In the genomic region with DNA sequence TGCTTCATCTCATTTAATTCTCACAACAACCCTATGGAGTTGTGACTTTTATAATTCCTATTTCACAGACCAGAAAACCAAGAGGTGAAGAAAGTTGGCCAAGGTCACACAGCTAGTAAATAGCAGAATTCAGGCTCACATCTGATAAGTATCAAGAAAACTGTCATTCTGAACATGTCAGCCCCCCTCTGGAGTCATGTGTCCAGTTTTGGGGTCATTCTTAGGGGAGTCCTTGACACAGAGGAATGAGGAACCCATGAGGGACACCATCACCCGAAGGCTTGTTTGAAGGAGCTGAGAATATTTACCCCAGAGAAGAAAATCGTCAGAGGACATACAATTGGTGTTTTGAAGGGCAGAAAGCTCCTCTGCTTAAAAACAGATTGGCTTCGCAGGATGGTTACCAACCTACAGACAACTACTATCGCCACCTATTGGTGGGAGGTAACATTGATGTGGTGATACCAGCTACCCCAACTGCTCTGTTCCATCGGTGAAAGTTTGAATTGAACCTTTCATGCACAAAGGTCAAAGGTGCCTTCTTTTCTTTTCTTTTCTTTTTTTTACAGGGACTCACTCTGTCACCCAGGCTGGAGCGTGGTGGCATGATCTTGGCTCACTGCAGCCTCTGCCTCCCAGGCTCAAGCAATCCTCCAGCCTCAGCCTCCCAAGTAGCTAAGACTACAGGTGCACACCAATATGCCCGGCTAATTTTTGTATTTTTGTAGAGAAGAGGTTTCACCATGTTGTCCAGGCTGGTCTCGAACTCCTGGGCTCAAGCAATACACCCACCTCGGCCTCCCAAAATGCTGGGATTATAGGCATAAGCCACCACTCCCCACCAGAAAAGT, we compare ENCODE assay signal across 8 cellular contexts. TPM values are rescaled to one million over a fixed set of nuclear protein-coding genes. Genes with fewer than 3 reads are reported as not detected.
A peak's percentile ranks its signal among the peaks of the same experiment; 100 is the strongest.
DNase-seq lines count a peak whose midpoint lies in the region; ATAC-seq and TF ChIP-seq lines count a peak whose summit lies in the region.

No MANE protein-coding gene starts in this region.

- no peaks in the 10 kb centered on the region for H3K36me3 Mint-ChIP-seq in activated naive CD8-positive, alpha-beta T cell treated with anti-CD3 and anti-CD28 coated beads, Interleukin-2, amount 10 ng/mL, durations not matched to agents 7 days and 5 days

- POLR2A ChIA-PET in activated naive CD8-positive, alpha-beta T cell treated with anti-CD3 and anti-CD28 coated beads, Interleukin-2, amount 10 ng/mL, durations not matched to agents 7 days and 5 days (lab: Charles Lee), result interaction anchor here (0.7 to 1.1 kb wide), 6 partner anchors 22 to 172 kb away, joined by 3 to 7 read pairs (median 4); a partner anchor contains a TSS

- intact Hi-C loops in gastrocnemius medialis (cut with DNase I; ENCODE audit: low total_unique reads), result no loop called here

- peak overlapping the region; percentile 82 for H3K27ac Mint-ChIP-seq in activated naive CD8-positive, alpha-beta T cell treated with anti-CD3 and anti-CD28 coated beads, Interleukin-2, amount 10 ng/mL, durations not matched to agents 7 days and 5 days

- H3K9me3 ChIP-seq in right atrium auricular region, result no peaks in the 10 kb centered on the region
- H3K9me3 ChIP-seq in gastrocnemius medialis, result no peaks in the 10 kb centered on the region

- H3K4me1 ChIP-seq in right atrium auricular region (no peaks in the 10 kb centered on the region), gastrocnemius medialis (peaks cover 0 to 5% of the 10 kb centered on the region in 2 donors)

- DNase-seq in MV-4-11 (lab: John Stamatoyannopoulos, UW) (peak; percentile 56), SK-MEL-5 (ENCODE audit: low read depth, low spot score) (peak; percentile 78), right atrium auricular region (ENCODE audit: low spot score) (no peak), gastrocnemius medialis (no peak), GOT3 (lab: John Stamatoyannopoulos, UW) (no peak)
- DNase-seq in activated naive CD8-positive, alpha-beta T cell treated with anti-CD3 and anti-CD28 coated beads, Interleukin-2, amount 10 ng/mL, durations not matched to agents 7 days and 5 days, result no peak

- no peaks in the 10 kb centered on the region for H3K27me3 ChIP-seq in right atrium auricular region
- peaks cover 0 to 5% (median 0%) of the 10 kb centered on the region in 3 donors for H3K27me3 ChIP-seq in gastrocnemius medialis

- ATAC-seq in activated naive CD8-positive, alpha-beta T cell treated with anti-CD3 and anti-CD28 coated beads, Interleukin-2, amount 10 ng/mL, durations not matched to agents 7 days and 5 days (ENCODE audit: low read depth), result peak; percentile 99
- ATAC-seq in gastrocnemius medialis, result peak in 1 of 2 donors; percentile 53
- no peak for ATAC-seq in HG02840 (IDR thresholded peaks at IDR 0.05; ENCODE audit: low FRiP score, unreplicated experiment)

- peak overlapping the region; percentile 22 for H3K4me3 Mint-ChIP-seq in activated naive CD8-positive, alpha-beta T cell treated with anti-CD3 and anti-CD28 coated beads, Interleukin-2, amount 10 ng/mL, durations not matched to agents 7 days and 5 days

- no peak for TF ChIP-seq POLR2A in gastrocnemius medialis (IDR thresholded peaks at IDR 0.05)

- no peak overlapping the region for H3K4me3 ChIP-seq in right atrium auricular region
- H3K4me3 ChIP-seq in gastrocnemius medialis, result no peak overlapping the region

- peaks cover 8% of the 10 kb centered on the region for H3K27me3 Mint-ChIP-seq in activated naive CD8-positive, alpha-beta T cell treated with anti-CD3 and anti-CD28 coated beads, Interleukin-2, amount 10 ng/mL, durations not matched to agents 7 days and 5 days

- TF ChIP-seq CTCF in GM12873 (IDR thresholded peaks at IDR 0.05; ENCODE audit: insufficient read depth, low read depth, low read length, missing control alignments), result peak; percentile 94
- peak; percentile 50 to 71 for TF ChIP-seq CTCF in right atrium auricular region (IDR thresholded peaks at IDR 0.05)
- peak in 4 of 5 experiments; percentile 2 to 59 (median 48) for TF ChIP-seq CTCF in gastrocnemius medialis (IDR thresholded peaks at IDR 0.05 in 4 of 5, conservative IDR thresholded peaks at IDR 0.05 in 1 of 5)

- peaks cover 13% of the 10 kb centered on the region for H3K4me1 Mint-ChIP-seq in activated naive CD8-positive, alpha-beta T cell treated with anti-CD3 and anti-CD28 coated beads, Interleukin-2, amount 10 ng/mL, durations not matched to agents 7 days and 5 days

- H3K36me3 ChIP-seq in right atrium auricular region (no peaks in the 10 kb centered on the region), gastrocnemius medialis (no peaks in the 10 kb centered on the region)

- no peaks in the 10 kb centered on the region for H3K9me3 Mint-ChIP-seq in activated naive CD8-positive, alpha-beta T cell treated with anti-CD3 and anti-CD28 coated beads, Interleukin-2, amount 10 ng/mL, durations not matched to agents 7 days and 5 days

- in situ Hi-C loops in SK-MEL-5 (cut with HindIII; ENCODE audit: low pct_unique_long_range_greater_than_20kb, low sequenced_read_pairs), result no loop called here
- in situ Hi-C loops in gastrocnemius medialis (cut with MboI; ENCODE audit: low sequenced_read_pairs in 4 of 4), result loop anchor here in 1 of 4 donors (25.0 kb wide), 1 partner anchor 375 kb away; no protein-coding TSS in a partner anchor

- H3K27ac ChIP-seq in right atrium auricular region (no peak overlapping the region), gastrocnemius medialis (no peak overlapping the region)

RNA-seq across cellular contexts. Expression of a gene that starts 31.3 kb away (rescaled TPM):
- not detected in 2 replicates for total RNA-seq in SK-MEL-5 (2014; rRNA removed; shearing (Covaris generic))
- polyA plus RNA-seq in SK-MEL-5 (2015; cell fraction: cytosol; rRNA removed), result not detected in 2 replicates
- polyA plus RNA-seq in SK-MEL-5 (2015; cell fraction: nucleus; rRNA removed), result not detected in 2 replicates
- total RNA-seq in activated naive CD8-positive, alpha-beta T cell treated with anti-CD3 and anti-CD28 coated beads, Interleukin-2, amount 10 ng/mL, durations not matched to agents 7 days and 5 days, result under 1 TPM; 0.19 to 0.23 TPM
- total RNA-seq in right atrium auricular region, result under 1 TPM; 0.16 to 0.22 TPM
- total RNA-seq in gastrocnemius medialis, result under 1 TPM in 1 of 4 donors, not detected in 3; 0.09 TPM

RNA-seq across cellular contexts. Expression of a gene that starts 55.9 kb away (rescaled TPM):
- 17.3 and 20.7 TPM in 2 replicates for total RNA-seq in SK-MEL-5 (2014; rRNA removed; shearing (Covaris generic))
- 69.3 and 69.8 TPM in 2 replicates for polyA plus RNA-seq in SK-MEL-5 (2015; cell fraction: cytosol; rRNA removed)
- polyA plus RNA-seq in SK-MEL-5 (2015; cell fraction: nucleus; rRNA removed), result 181 and 219 TPM in 2 replicates
- 100 to 1,000 TPM; 211 to 220 TPM for total RNA-seq in activated naive CD8-positive, alpha-beta T cell treated with anti-CD3 and anti-CD28 coated beads, Interleukin-2, amount 10 ng/mL, durations not matched to agents 7 days and 5 days
- total RNA-seq in right atrium auricular region (10 to 100 TPM; 49.5 to 50.5 TPM), gastrocnemius medialis (10 to 100 TPM; 28.5 to 59.8 (median 40.2) TPM)

Comparison
In these comparisons a context has a peak if more than half of its experiments do, and no peak if none do; other contexts are left out.
1. DNase-seq: peak in MV-4-11 (single experiment) and SK-MEL-5 (single experiment); none in activated naive CD8-positive, alpha-beta T cell treated with anti-CD3 and anti-CD28 coated beads, Interleukin-2, amount 10 ng/mL, durations not matched to agents 7 days and 5 days (single experiment), right atrium auricular region (single experiment), gastrocnemius medialis (0 of 2) and GOT3 (single experiment).
2. Peak in every context shown above with its lines, with median percentiles within 50 percentile points of each other: CTCF ChIP-seq.